ENCODE assay signal across 23 cellular contexts in the genomic region with DNA sequence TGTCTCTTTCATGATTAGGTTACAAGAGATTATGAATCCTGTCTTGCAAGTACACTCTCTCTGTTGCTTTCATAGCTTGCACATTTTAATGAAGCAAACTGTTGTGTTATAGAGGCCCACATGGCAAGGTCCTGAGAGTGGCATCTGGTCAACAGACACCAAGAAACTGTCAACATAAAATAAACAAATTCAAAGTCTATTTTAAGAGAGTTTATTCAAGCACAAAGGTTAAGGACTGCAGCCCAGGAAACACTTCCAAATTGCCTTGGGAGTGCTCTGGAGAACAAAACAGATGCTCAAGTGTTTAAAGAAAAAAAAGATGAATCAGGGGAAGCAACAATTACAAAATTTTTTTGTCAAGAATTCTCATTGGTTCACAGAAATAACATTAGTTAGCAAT. TPM values are rescaled to one million over a fixed set of nuclear protein-coding genes. Genes with fewer than 3 reads are reported as not detected.
DNase-seq lines count a peak whose midpoint lies in the region; ATAC-seq, FAIRE-seq and TF ChIP-seq lines count a peak whose summit lies in the region.
"Had no signal": no experiment of that assay in that cellular context is flagged by ENCODE, and none has a peak within 500 bp of the region (broad histone marks: within the 10 kb centered on the region; RNA-seq: fewer than 3 reads in every experiment).

No MANE protein-coding gene starts in this region.

- ATAC-seq in right lobe of liver, result peak in 3 of 4 donors; percentile 21 to 36 (median 31)
- no peak for ATAC-seq in HepG2
- ATAC-seq in left lobe of liver, result peak; percentile 45
- ATAC-seq: A549, GM23338, Panc1 had no signal

- no peaks in the 10 kb centered on the region for H3K79me2 ChIP-seq in HepG2 (ENCODE audit: insufficient read depth, low read length)
- H3K79me2 ChIP-seq in smooth muscle cell (ENCODE audit: low read depth), result no peaks in the 10 kb centered on the region

- H3K4me2 ChIP-seq in HepG2 (ENCODE audit: low read depth, low read length) (no peak overlapping the region), smooth muscle cell (no peak overlapping the region)
- H3K4me2 ChIP-seq: A549, GM23338, SK-N-SH had no signal

- in situ Hi-C loops in HepG2 (cut with HindIII; ENCODE audit: extremely low pct_ligation_motif_present, low pct_unique_long_range_greater_than_20kb), result no loop called here

- TF ChIP-seq CTCF in right lobe of liver (IDR thresholded peaks at IDR 0.05) (no peak), HepG2 (CRISPR knock-in tag; IDR thresholded peaks at IDR 0.05) (no peak), smooth muscle cell (IDR thresholded peaks at IDR 0.05; ENCODE audit: borderline replicate concordance, insufficient read depth, poor library complexity, severe bottlenecking) (no peak)

- no peaks in the 10 kb centered on the region for H3K27me3 ChIP-seq in right lobe of liver
- no peaks in the 10 kb centered on the region for H3K27me3 ChIP-seq in HepG2 (ENCODE audit: control insufficient read depth in 1 of 2, insufficient read depth in 2 of 2, low read length in 2 of 2)
- no peaks in the 10 kb centered on the region for H3K27me3 ChIP-seq in adipocyte (replicated peaks; ENCODE audit: control insufficient read depth, insufficient read depth, low read length)
- no peaks in the 10 kb centered on the region for H3K27me3 ChIP-seq in skeletal muscle tissue (ENCODE audit: control insufficient read depth in 3 of 3, insufficient read depth in 3 of 3, low read length in 3 of 3)
- no peaks in the 10 kb centered on the region for H3K27me3 ChIP-seq in smooth muscle cell (ENCODE audit: low read depth)
- H3K27me3 ChIP-seq: BE2C had no signal

- H4K20me1 ChIP-seq in HepG2 (ENCODE audit: insufficient read depth, low read length), result no peaks in the 10 kb centered on the region
- H4K20me1 ChIP-seq in smooth muscle cell (ENCODE audit: low read depth), result no peaks in the 10 kb centered on the region

- no peak overlapping the region for H3K4me3 ChIP-seq in right lobe of liver
- no peak overlapping the region for H3K4me3 ChIP-seq in HepG2 (replicated peaks in 1 of 3; ENCODE audit: insufficient read depth in 1 of 3, low read depth in 2 of 3, low read length in 3 of 3)
- no peak overlapping the region for H3K4me3 ChIP-seq in adipocyte (ENCODE audit: low read length)
- no peak overlapping the region for H3K4me3 ChIP-seq in skeletal muscle tissue (ENCODE audit: low read length in 3 of 3)
- H3K4me3 ChIP-seq in smooth muscle cell, result no peak overlapping the region
- H3K4me3 ChIP-seq: A549, GM23338, HAP-1 had no signal

- no peak for DNase-seq in right lobe of liver
- no peak for DNase-seq in HepG2 (ENCODE audit: low spot score)
- peak; percentile 4 for DNase-seq in adipocyte (ENCODE audit: low read depth)
- no peak for DNase-seq in left lobe of liver (ENCODE audit: low spot score)
- no peak for DNase-seq in activated CD4-positive, CD25-positive, alpha-beta regulatory T cell (lab: John Stamatoyannopoulos, UW)
- no peak for DNase-seq in OCI-M2 (lab: John Stamatoyannopoulos, UW; ENCODE audit: unreplicated experiment)
- no peak for DNase-seq in smooth muscle cell (lab: John Stamatoyannopoulos, UW; ENCODE audit: unreplicated experiment)
- DNase-seq: BE2C; DMS79; Kasumi-1; NCI-H1694 treated with DMSO at 0.1 percent for 48 hours; NCI-H2081 treated with DMSO at 0.1 percent for 48 hours; NCI-H2227 treated with DMSO at 0.1 percent for 48 hours; NCI-H510A treated with DMSO at 0.1 percent for 48 hours; NCI-H774; NK-92 treated with Interleukin-12 subunit alpha and Interleukin-12 subunit beta, amount 100 ng/mL, for 24 hours; SIG-M5; SK-N-SH had no signal

- TF ChIP-seq POLR2A in right lobe of liver (IDR thresholded peaks at IDR 0.05), result no peak
- TF ChIP-seq POLR2A in HepG2 (IDR thresholded peaks at IDR 0.05; ENCODE audit: insufficient read depth in 1 of 2, low read depth in 2 of 2, low read length in 2 of 2), result no peak

- POLR2A ChIA-PET in HepG2 (lab: Yijun Ruan, JAX), result no interaction called here

- no peaks in the 10 kb centered on the region for H3K36me3 ChIP-seq in right lobe of liver
- no peaks in the 10 kb centered on the region for H3K36me3 ChIP-seq in HepG2 (replicated peaks in 1 of 2; ENCODE audit: control insufficient read depth in 1 of 2, insufficient read depth in 2 of 2, low read length in 2 of 2)
- no peaks in the 10 kb centered on the region for H3K36me3 ChIP-seq in adipocyte (ENCODE audit: control insufficient read depth, insufficient read depth, low read length, severe bottlenecking)
- no peaks in the 10 kb centered on the region for H3K36me3 ChIP-seq in skeletal muscle tissue (ENCODE audit: control insufficient read depth in 3 of 3, insufficient read depth in 3 of 3, low read length in 3 of 3)
- no peaks in the 10 kb centered on the region for H3K36me3 ChIP-seq in smooth muscle cell (ENCODE audit: low read depth)
- H3K36me3 ChIP-seq: BE2C, HAP-1 had no signal

- CTCF ChIA-PET in HepG2 (lab: Yijun Ruan, JAX; ENCODE audit: low intra/inter-chr PET ratio, low total read pairs), result no interaction called here

- H3K4me1 ChIP-seq in right lobe of liver (no peaks in the 10 kb centered on the region), HepG2 (ENCODE audit: insufficient read depth, low read length) (no peaks in the 10 kb centered on the region), adipocyte (ENCODE audit: control insufficient read depth, insufficient read depth, low read length) (peaks cover 40% of the 10 kb centered on the region), skeletal muscle tissue (ENCODE audit: control insufficient read depth in 3 of 3, insufficient read depth in 3 of 3, low read length in 3 of 3) (peaks cover 15 to 37% (median 29%) of the 10 kb centered on the region in 3 donors), smooth muscle cell (ENCODE audit: low read depth) (no peaks in the 10 kb centered on the region)
- H3K4me1 ChIP-seq: A549, BE2C had no signal

- intact Hi-C loops in right lobe of liver (cut with DNase I) (no loop called here), HepG2 (cut with micrococcal nuclease; ENCODE audit: unreplicated experiment) (no loop called here)

- H2AFZ ChIP-seq in HepG2 (ENCODE audit: low read length), result no peak overlapping the region
- H2AFZ ChIP-seq in smooth muscle cell (ENCODE audit: low read depth), result no peak overlapping the region
- H2AFZ ChIP-seq: GM23338 had no signal

- H3K27ac ChIP-seq in right lobe of liver, result no peak overlapping the region
- H3K27ac ChIP-seq in HepG2 (ENCODE audit: extremely low read length, insufficient read depth, low read length), result no peak overlapping the region
- peak overlapping the region; percentile 3 for H3K27ac ChIP-seq in skeletal muscle tissue (ENCODE audit: low read depth, low read length)
- no peak overlapping the region for H3K27ac ChIP-seq in smooth muscle cell (ENCODE audit: low read depth)
- H3K27ac ChIP-seq: A549 had no signal

- BruUV-seq in HepG2 (replicated peaks; lab: Mats Ljungman, UMichigan), result no TSS peak

- FAIRE-seq in HepG2 (lab: Jason Lieb, UNC), result no peak
- FAIRE-seq: A549 had no signal

- TF ChIP-seq RAD21 in HepG2 (CRISPR knock-in tag; IDR thresholded peaks at IDR 0.05), result no peak

- no peaks in the 10 kb centered on the region for H3F3A ChIP-seq in smooth muscle cell (ENCODE audit: low read depth)

- H3K9ac ChIP-seq in HepG2 (ENCODE audit: insufficient read depth, low read depth, low read length), result no peak overlapping the region
- H3K9ac ChIP-seq in adipocyte (ENCODE audit: low read length), result no peak overlapping the region
- H3K9ac ChIP-seq in skeletal muscle tissue (ENCODE audit: low read depth in 1 of 3, low read length in 3 of 3), result no peak overlapping the region
- H3K9ac ChIP-seq in smooth muscle cell (ENCODE audit: low read depth), result no peak overlapping the region
- H3K9ac ChIP-seq: SK-N-SH had no signal

- TF ChIP-seq EP300 in HepG2 (IDR thresholded peaks at IDR 0.05; ENCODE audit: low read depth in 2 of 2, low read length in 2 of 2) (no peak), HepG2 (CRISPR knock-in tag; IDR thresholded peaks at IDR 0.05; ENCODE audit: borderline replicate concordance) (no peak)

- H3K9me3 ChIP-seq in right lobe of liver (no peaks in the 10 kb centered on the region), HepG2 (ENCODE audit: low read length) (no peaks in the 10 kb centered on the region), adipocyte (ENCODE audit: control insufficient read depth, low read length) (no peaks in the 10 kb centered on the region), skeletal muscle tissue (ENCODE audit: control insufficient read depth in 3 of 3, low read length in 3 of 3) (no peaks in the 10 kb centered on the region), smooth muscle cell (replicated peaks; ENCODE audit: low read depth) (no peaks in the 10 kb centered on the region)
- H3K9me3 ChIP-seq: A549, BE2C, HAP-1, SK-N-SH had no signal

RNA-seq across cellular contexts. Expression of gene CTSC, which starts 54.7 kb away (rescaled TPM):
- total RNA-seq in right lobe of liver, result 10 to 100 TPM; 20.1 to 68.0 (median 42.8) TPM
- total RNA-seq in HepG2 (2016; rRNA removed; fragmentation: Illumina TruSeq; extraction: Trizol), result 69.3 and 144 TPM in 2 replicates
- total RNA-seq in HepG2 (2016; cell fraction: cytosol; rRNA removed; fragmentation: Illumina TruSeq; extraction: Trizol; ENCODE audit: low read depth), result 10.1 and 12.6 TPM in 2 replicates
- 73.3 and 148 TPM in 2 replicates for total RNA-seq in HepG2 (2016; cell fraction: insoluble cytoplasmic fraction; rRNA removed; fragmentation: Illumina TruSeq; extraction: Trizol)
- total RNA-seq in HepG2 (2016; cell fraction: membrane; rRNA removed; fragmentation: Illumina TruSeq; extraction: Trizol), result 17.2 and 21.5 TPM in 2 replicates
- 143 and 153 TPM in 2 replicates for total RNA-seq in HepG2 (2016; cell fraction: nucleus; rRNA removed; fragmentation: Illumina TruSeq; extraction: Trizol)
- polyA plus RNA-seq in HepG2 (2011; rRNA removed), result 151 and 210 TPM in 2 replicates
- polyA plus RNA-seq in HepG2 (2011; cell fraction: cytosol; rRNA removed), result 144 and 152 TPM in 2 replicates
- 49.6 and 56.2 TPM in 2 replicates for polyA plus RNA-seq in HepG2 (2011; cell fraction: nucleus; rRNA removed)
- polyA plus RNA-seq in HepG2 (2012), result 102 and 112 TPM in 2 replicates
- polyA plus RNA-seq in HepG2 (2016; cell fraction: cytosol; fragmentation: Illumina TruSeq; extraction: Trizol; ENCODE audit: low read depth), result 12.9 TPM in 2 replicates
- polyA plus RNA-seq in HepG2 (2016; cell fraction: insoluble cytoplasmic fraction; fragmentation: Illumina TruSeq; extraction: Trizol; ENCODE audit: low read depth), result 79.7 and 80.7 TPM in 2 replicates
- polyA plus RNA-seq in HepG2 (2016; cell fraction: membrane; fragmentation: Illumina TruSeq; extraction: Trizol; ENCODE audit: low read depth), result 19.3 and 20.8 TPM in 2 replicates
- polyA plus RNA-seq in HepG2 (2016; cell fraction: nucleus; fragmentation: Illumina TruSeq; extraction: Trizol; ENCODE audit: insufficient read depth, low read depth), result 187 and 211 TPM in 2 replicates
- 63.5 and 157 TPM in 2 replicates for polyA minus RNA-seq in HepG2 (2011; rRNA and poly(A)+ RNA removed; ENCODE audit: low replicate concordance)
- polyA minus RNA-seq in HepG2 (2011; cell fraction: cytosol; rRNA and poly(A)+ RNA removed), result 116 and 179 TPM in 2 replicates
- polyA minus RNA-seq in HepG2 (2011; cell fraction: nucleus; rRNA and poly(A)+ RNA removed), result 87.6 and 93.5 TPM in 2 replicates
- 25.7 TPM for total RNA-seq in left lobe of liver
- 47.0 TPM for total RNA-seq in skeletal muscle tissue
- total RNA-seq in smooth muscle cell, result 79.0 and 91.8 TPM in 2 replicates
- polyA plus RNA-seq in smooth muscle cell, result 74.3 and 81.1 TPM in 2 replicates
